In genomic region chr2:222561151-222561550, GRCh38 we compare ENCODE assay signal across 3 cellular contexts.
"Had no signal": no experiment of that assay in that cellular context is flagged by ENCODE, and none has a peak within 500 bp of the region (broad histone marks: within the 10 kb centered on the region; RNA-seq: fewer than 3 reads in every experiment).

No MANE protein-coding gene starts in this region.

- H3K27ac ChIP-seq: HL-60 had no signal

- H3K9me3 Mint-ChIP-seq: IgD-negative memory B cell had no signal

- H3K4me3 ChIP-seq: K562 had no signal

- H3K27ac Mint-ChIP-seq: IgD-negative memory B cell had no signal

- H3K4me3 Mint-ChIP-seq: IgD-negative memory B cell had no signal

- H3K27me3 Mint-ChIP-seq: IgD-negative memory B cell had no signal
